Comparison of ENCODE assay signal across 8 cellular contexts in genomic region chr6:147508871-147509608, GRCh38. TPM values are rescaled to one million over a fixed set of nuclear protein-coding genes. Genes with fewer than 3 reads are reported as not detected.
DNase-seq lines count a peak whose midpoint lies in the region; ATAC-seq, FAIRE-seq and TF ChIP-seq lines count a peak whose summit lies in the region.

No MANE protein-coding gene starts in this region.

- no peaks in the 10 kb centered on the region for H3K9me3 ChIP-seq in kidney (ENCODE audit: control insufficient read depth in 1 of 2, low read length in 2 of 2)
- no peaks in the 10 kb centered on the region for H3K9me3 ChIP-seq in subcutaneous abdominal adipose tissue (ENCODE audit: control insufficient read depth in 5 of 5, low read length in 5 of 5)

- no peak for FAIRE-seq in kidney (lab: Jason Lieb, UNC)

- H3K4me3 ChIP-seq in astrocyte of the cerebellum (ENCODE audit: low read depth, low read length) = peak overlapping the region; percentile 67
- H3K4me3 ChIP-seq in kidney (ENCODE audit: low read length in 2 of 2) = peak overlapping the region; percentile 82 to 89
- peak overlapping the region; percentile 42 to 76 (median 72) for H3K4me3 ChIP-seq in subcutaneous abdominal adipose tissue (ENCODE audit: low read depth in 1 of 5, low read length in 5 of 5)

- TF ChIP-seq CTCF in astrocyte of the cerebellum (IDR thresholded peaks at IDR 0.05; ENCODE audit: low read depth, low read length, missing control alignments) (no peak), kidney (IDR thresholded peaks at IDR 0.05; ENCODE audit: borderline replicate concordance, extremely low read depth, insufficient read depth) (no peak)

- peak; percentile 22 for ATAC-seq in HG02588 (IDR thresholded peaks at IDR 0.05; ENCODE audit: unreplicated experiment)
- ATAC-seq in HG03520 (IDR thresholded peaks at IDR 0.05; ENCODE audit: unreplicated experiment) = no peak
- no peak for ATAC-seq in HG03469 (IDR thresholded peaks at IDR 0.05; ENCODE audit: unreplicated experiment)
- ATAC-seq in GM19035 (IDR thresholded peaks at IDR 0.05; ENCODE audit: unreplicated experiment) = no peak

- H3K27me3 ChIP-seq in subcutaneous abdominal adipose tissue (ENCODE audit: control insufficient read depth in 5 of 5, insufficient read depth in 4 of 5, low read length in 5 of 5) = peaks cover 7 to 26% (median 19%) of the 10 kb centered on the region in 5 donors

- in situ Hi-C loops in astrocyte of the cerebellum (cut with HindIII; ENCODE audit: low sequenced_read_pairs) = loop anchor here (25.0 kb wide), 1 partner anchor 653 kb away; no protein-coding TSS in a partner anchor

- H3K9ac ChIP-seq in kidney (ENCODE audit: low read length in 2 of 2) (peak overlapping the region; percentile 18 to 48), subcutaneous abdominal adipose tissue (ENCODE audit: low read length in 5 of 5) (no peak overlapping the region)

- peak overlapping the region; percentile 3 to 61 for H3K27ac ChIP-seq in kidney (ENCODE audit: low read depth in 2 of 2, low read length in 2 of 2)
- H3K27ac ChIP-seq in subcutaneous abdominal adipose tissue (ENCODE audit: low read depth, low read length) = no peak overlapping the region

- intact Hi-C loops in kidney (cut with DNase I) = loop anchor here (10.0 kb wide), 1 partner anchor 656 kb away; no protein-coding TSS in a partner anchor

- DNase-seq in GM03348 (ENCODE audit: low spot score) = peak; percentile 24
- DNase-seq in astrocyte of the cerebellum (ENCODE audit: low read depth) = no peak
- DNase-seq in kidney = no peak

- H3K4me1 ChIP-seq in kidney (ENCODE audit: control insufficient read depth in 1 of 2, insufficient read depth in 1 of 2, low read depth in 1 of 2, low read length in 2 of 2) = peaks cover 3 to 10% of the 10 kb centered on the region in 2 donors
- peaks cover 2 to 28% (median 27%) of the 10 kb centered on the region in 5 donors for H3K4me1 ChIP-seq in subcutaneous abdominal adipose tissue (ENCODE audit: control insufficient read depth in 5 of 5, insufficient read depth in 5 of 5, low read length in 5 of 5)

- H3K36me3 ChIP-seq in kidney (ENCODE audit: control insufficient read depth in 1 of 2, insufficient read depth in 2 of 2, low read length in 2 of 2) (no peaks in the 10 kb centered on the region), subcutaneous abdominal adipose tissue (ENCODE audit: control insufficient read depth in 5 of 5, insufficient read depth in 5 of 5, low read length in 5 of 5) (no peaks in the 10 kb centered on the region)

RNA-seq across cellular contexts. Expression of gene SAMD5, which starts 0.6 kb away (rescaled TPM):
- 9.2 TPM for total RNA-seq in kidney
- 11.1 TPM for polyA plus RNA-seq in kidney (ENCODE audit: insufficient read depth, low read depth, low replicate concordance)

Comparison
In these comparisons a context has a peak if more than half of its experiments do, and no peak if none do; other contexts are left out.
1. H3K9ac ChIP-seq: peak in kidney (2 of 2); none in subcutaneous abdominal adipose tissue (0 of 5).
2. Peak in every context shown above with its lines, with median percentiles within 50 percentile points of each other: H3K4me3 ChIP-seq.